Comparison of ENCODE assay signal across 11 cellular contexts in the genomic region with DNA sequence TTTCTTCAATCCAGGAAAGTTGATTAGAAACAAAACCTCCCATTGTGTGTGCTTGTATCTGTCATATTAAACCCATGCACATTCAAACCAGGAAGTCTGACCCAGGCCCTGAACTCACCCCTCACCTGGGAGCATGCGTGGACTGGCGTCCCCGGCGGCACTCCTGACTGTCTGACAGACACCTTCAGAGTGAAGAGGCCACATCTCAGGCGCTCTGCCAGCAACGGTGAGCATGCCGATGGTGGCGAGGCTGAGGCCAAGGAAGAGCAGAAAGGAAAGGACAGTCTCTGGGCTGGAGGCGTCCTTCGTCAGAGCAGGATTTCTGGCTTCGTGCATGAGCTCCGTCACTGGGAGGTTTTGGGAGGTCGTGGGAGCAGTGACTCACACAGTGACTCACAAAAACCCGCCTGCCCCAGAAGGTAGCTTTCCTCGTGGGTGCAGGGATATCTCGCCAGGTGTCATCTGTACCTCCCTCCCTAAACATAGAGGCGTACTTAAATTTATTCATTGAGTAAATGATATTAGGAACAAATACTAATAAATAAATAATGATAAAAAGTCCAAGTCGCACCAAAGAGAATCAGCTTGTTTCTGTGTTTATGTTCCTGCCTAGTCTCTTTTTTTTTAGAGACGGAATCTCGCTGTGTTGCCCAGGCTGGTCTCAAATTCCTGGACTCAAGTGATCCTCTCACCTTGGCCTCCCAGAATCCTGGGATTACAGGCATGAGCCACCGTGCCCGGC. TPM values are rescaled to one million over a fixed set of nuclear protein-coding genes. Genes with fewer than 3 reads are reported as not detected.
DNase-seq lines count a peak whose midpoint lies in the region; ATAC-seq, FAIRE-seq and TF ChIP-seq lines count a peak whose summit lies in the region.
"Had no signal": no experiment of that assay in that cellular context is flagged by ENCODE, and none has a peak within 500 bp of the region (broad histone marks: within the 10 kb centered on the region; RNA-seq: fewer than 3 reads in every experiment).

No MANE protein-coding gene starts in this region.

- ATAC-seq in A549 = peak in 1 of 2 experiments; percentile 26; a peak in 2 of 6 replicates
- ATAC-seq in HG03097 (IDR thresholded peaks at IDR 0.05; ENCODE audit: low FRiP score, unreplicated experiment) = no peak
- no peak for ATAC-seq in HG02840 (IDR thresholded peaks at IDR 0.05; ENCODE audit: low FRiP score, unreplicated experiment)

- no peak for TF ChIP-seq POLR2A in A549 (IDR thresholded peaks at IDR 0.05; ENCODE audit: low read length)
- TF ChIP-seq POLR2A in H54 (IDR thresholded peaks at IDR 0.05; ENCODE audit: low read depth, low read length) = no peak

- TF ChIP-seq RAD21 in A549 (conservative IDR thresholded peaks at IDR 0.05 in 1 of 2, IDR thresholded peaks at IDR 0.05 in 1 of 2) = no peak

- DNase-seq in A549 (ENCODE audit: low read depth in 1 of 2, low spot score in 1 of 2) (no peak), H54 (ENCODE audit: insufficient read length, low spot score) (peak; percentile 88), amniotic stem cell (lab: John Stamatoyannopoulos, UW) (peak; percentile 31), kidney tubule cell (ENCODE audit: low spot score) (peak; percentile 83), activated gamma-delta T cell (lab: John Stamatoyannopoulos, UW) (no peak), SW 1271 (lab: John Stamatoyannopoulos, UW) (no peak)
- DNase-seq: CD4-positive, alpha-beta memory T cell; NCI-H1417 treated with DMSO at 0.1 percent for 48 hours; stimulated activated naive CD4-positive, alpha-beta T cell treated with Interleukin-2 at 50 U/mL for 16 hours had no signal

- peaks cover 13% of the 10 kb centered on the region for H3K4me1 ChIP-seq in A549

- peak overlapping the region in 1 of 2 experiments; percentile 65; a peak in 2 of 6 replicates for H3K27ac ChIP-seq in A549

- TF ChIP-seq EP300 in A549 (IDR thresholded peaks at IDR 0.05) = no peak

- no peak for TF ChIP-seq CTCF in A549 (IDR thresholded peaks at IDR 0.05)

- H3K4me3 ChIP-seq in A549 = no peak overlapping the region

- CTCF ChIA-PET in A549 (lab: Yijun Ruan, JAX) = interaction anchor here (0.6 to 1.6 kb wide), 4 partner anchors 11 to 147 kb away, joined by 3 to 7 read pairs (median 4); no protein-coding TSS in a partner anchor

- no peaks in the 10 kb centered on the region for H3K9me3 ChIP-seq in A549

- WGBS in A549 (ENCODE audit: missing lambda C conversion rate) = 67% methylated on average over 22 of the region's 22 CpGs

- POLR2A ChIA-PET in A549 (lab: Yijun Ruan, JAX) = interaction anchor here (1.5 kb wide), 1 partner anchor 13 kb away, joined by 5 read pairs; a partner anchor contains a TSS

- FAIRE-seq in A549 (lab: Jason Lieb, UNC) (no peak), H54 (lab: Jason Lieb, UNC) (no peak)

- H3K4me2 ChIP-seq in A549 = peak overlapping the region; percentile 38; the same call in 2 of the 3 replicates

TF ChIP-seq in A549, 52 proteins besides CTCF, POLR2A, EP300 and RAD21:
- TF ChIP-seq FOSL2 (IDR thresholded peaks at IDR 0.05) (no peak), FOSL2 (CRISPR knock-in tag; IDR thresholded peaks at IDR 0.05) (peak; percentile 62), CEBPB (IDR thresholded peaks at IDR 0.05) (no peak)

RNA-seq across cellular contexts. Expression of a gene that starts 13.5 kb away (rescaled TPM):
- polyA plus RNA-seq in A549 (2011; rRNA removed) (10.1 and 10.6 TPM in 2 replicates), A549 (2017; fragmentation: RNase III; extraction: RNeasy Plus Mini Kit Qiagen cat#74134 plus additional on column Dnase treatment) (11.3 to 13.0 TPM (median 12.8 TPM) in 3 replicates)
- polyA plus RNA-seq in A549 (2012; cell fraction: cytosol; rRNA removed) = 8.9 and 9.3 TPM in 2 replicates
- 16.7 and 18.2 TPM in 2 replicates for polyA plus RNA-seq in A549 (2012; cell fraction: nucleus; rRNA removed)
- polyA minus RNA-seq in A549 (2011; rRNA and poly(A)+ RNA removed) = 10.6 and 13.3 TPM in 2 replicates

RNA-seq across cellular contexts. Expression of a gene that starts 16.9 kb away (rescaled TPM):
- 11.9 and 13.3 TPM in 2 replicates for polyA plus RNA-seq in A549 (2011; rRNA removed)
- 35.3 and 50.2 TPM in 2 replicates for polyA plus RNA-seq in A549 (2012; cell fraction: cytosol; rRNA removed)
- 140 and 205 TPM in 2 replicates for polyA plus RNA-seq in A549 (2012; cell fraction: nucleus; rRNA removed)
- polyA plus RNA-seq in A549 (2017; fragmentation: RNase III; extraction: RNeasy Plus Mini Kit Qiagen cat#74134 plus additional on column Dnase treatment) = 22.6 to 25.6 TPM (median 24.4 TPM) in 3 replicates
- polyA minus RNA-seq in A549 (2011; rRNA and poly(A)+ RNA removed) = 12.4 and 13.3 TPM in 2 replicates

RNA-seq across cellular contexts. Expression of a gene that starts 52.7 kb away (rescaled TPM):
- polyA plus RNA-seq in A549 (2011; rRNA removed) = 2.3 and 2.9 TPM in 2 replicates
- 4.7 and 6.4 TPM in 2 replicates for polyA plus RNA-seq in A549 (2012; cell fraction: cytosol; rRNA removed)
- polyA plus RNA-seq in A549 (2012; cell fraction: nucleus; rRNA removed) = 10.0 and 15.6 TPM in 2 replicates
- polyA plus RNA-seq in A549 (2017; fragmentation: RNase III; extraction: RNeasy Plus Mini Kit Qiagen cat#74134 plus additional on column Dnase treatment) = 5.8 to 7.3 TPM (median 6.3 TPM) in 3 replicates
- polyA minus RNA-seq in A549 (2011; rRNA and poly(A)+ RNA removed) = 2.7 and 3.0 TPM in 2 replicates

RNA-seq across cellular contexts. Expression of a gene that starts 59.5 kb away (rescaled TPM):
- polyA plus RNA-seq in A549 (2011; rRNA removed) (11.1 and 11.3 TPM in 2 replicates), A549 (2017; fragmentation: RNase III; extraction: RNeasy Plus Mini Kit Qiagen cat#74134 plus additional on column Dnase treatment) (35.9 to 45.2 TPM (median 43.6 TPM) in 3 replicates)
- 19.8 and 35.4 TPM in 2 replicates for polyA plus RNA-seq in A549 (2012; cell fraction: cytosol; rRNA removed)
- 48.5 and 73.3 TPM in 2 replicates for polyA plus RNA-seq in A549 (2012; cell fraction: nucleus; rRNA removed)
- polyA minus RNA-seq in A549 (2011; rRNA and poly(A)+ RNA removed) = 7.9 and 11.2 TPM in 2 replicates

Comparison
In these comparisons a context has a peak if more than half of its experiments do, and no peak if none do; other contexts are left out.
1. DNase-seq: peak in H54 (single experiment), amniotic stem cell (single experiment) and kidney tubule cell (single experiment); none in A549 (0 of 2), activated gamma-delta T cell (single experiment) and SW 1271 (0 of 2).